Comparison of ENCODE assay signal across 26 cellular contexts in genomic region chr13:31627097-31627496, GRCh38.
DNase-seq lines count a peak whose midpoint lies in the region; ATAC-seq, FAIRE-seq and TF ChIP-seq lines count a peak whose summit lies in the region.
"Had no signal": no experiment of that assay in that cellular context is flagged by ENCODE, and none has a peak within 500 bp of the region (broad histone marks: within the 10 kb centered on the region; RNA-seq: fewer than 3 reads in every experiment).

No MANE protein-coding gene starts in this region.

- peak overlapping the region; percentile 48 for H3K4me2 ChIP-seq in skeletal muscle satellite cell (ENCODE audit: low read length)

- no peak overlapping the region for H3K27ac ChIP-seq in prostate gland
- H3K27ac ChIP-seq: coronary artery, psoas muscle, skin epidermis had no signal

- H3K9me3 ChIP-seq in skeletal muscle satellite cell (replicated peaks; ENCODE audit: low read length) (no peaks in the 10 kb centered on the region), prostate gland (no peaks in the 10 kb centered on the region)
- H3K9me3 ChIP-seq: psoas muscle had no signal

- TF ChIP-seq POLR2A in H54 (IDR thresholded peaks at IDR 0.05; ENCODE audit: low read depth, low read length) (no peak), prostate gland (IDR thresholded peaks at IDR 0.05) (no peak)

- DNase-seq in H54 (ENCODE audit: insufficient read length, low spot score) (no peak), amniotic epithelial cell (ENCODE audit: low read depth) (peak; percentile 9), fibroblast of pulmonary artery (ENCODE audit: low read depth) (peak; percentile 34), prostate gland (ENCODE audit: low spot score) (no peak)
- DNase-seq: activated CD4-positive, CD25-positive, alpha-beta regulatory T cell treated with anti-CD3 and anti-CD28 coated beads, Interleukin-2, amount 50 U/mL, for 72 hours; activated CD8-positive, alpha-beta T cell treated with anti-CD3 and anti-CD28 coated beads for 36 hours; activated effector memory CD4-positive, alpha-beta T cell treated with anti-CD3 and anti-CD28 coated beads, Interleukin-2, amount 50 U/mL, for 16 hours; activated T-cell treated with anti-CD3 and anti-CD28 coated beads for 4 hours; AML-193; CD8-positive, alpha-beta memory T cell; head of caudate nucleus; KBM-7; MM.1S; NCI-H1436; NK-92 treated with Interleukin-12 subunit alpha and Interleukin-12 subunit beta, amount 100 ng/mL, for 24 hours; psoas muscle; SIG-M5; T-cell; trophoblast cell had no signal

- H3K27me3 ChIP-seq in skeletal muscle satellite cell (ENCODE audit: control insufficient read depth, insufficient read depth, low read length) (no peaks in the 10 kb centered on the region), prostate gland (replicated peaks; ENCODE audit: insufficient read depth) (no peaks in the 10 kb centered on the region)

- H3K4me1 ChIP-seq in skeletal muscle satellite cell (ENCODE audit: control insufficient read depth, insufficient read depth, low read length): peaks cover 65% of the 10 kb centered on the region
- no peaks in the 10 kb centered on the region for H3K4me1 ChIP-seq in prostate gland (replicated peaks)
- H3K4me1 ChIP-seq: psoas muscle had no signal

- no peak for ATAC-seq in GM18502 (IDR thresholded peaks at IDR 0.05; ENCODE audit: poor library complexity, unreplicated experiment)
- ATAC-seq in HG03571 (IDR thresholded peaks at IDR 0.05; ENCODE audit: unreplicated experiment): no peak
- ATAC-seq: activated CD8-positive, alpha-beta T cell treated with anti-CD3 and anti-CD28 coated beads for 36 hours; HCT116; psoas muscle; T-cell had no signal

- TF ChIP-seq CTCF in fibroblast of pulmonary artery (IDR thresholded peaks at IDR 0.05; ENCODE audit: low read length, missing control alignments) (no peak), prostate gland (IDR thresholded peaks at IDR 0.05) (no peak)

- intact Hi-C loops in prostate gland (cut with DNase I): no loop called here

- H3K36me3 ChIP-seq in skeletal muscle satellite cell (ENCODE audit: insufficient read depth, low read length) (no peaks in the 10 kb centered on the region), prostate gland (no peaks in the 10 kb centered on the region)

- H3K9ac ChIP-seq in skeletal muscle satellite cell (ENCODE audit: low read depth, low read length): peak overlapping the region; percentile 3

- H3K4me3 ChIP-seq in fibroblast of pulmonary artery (replicated peaks; ENCODE audit: low read depth, low read length) (no peak overlapping the region), skeletal muscle satellite cell (ENCODE audit: low read length) (peak overlapping the region; percentile 1), prostate gland (no peak overlapping the region)
- H3K4me3 ChIP-seq: coronary artery, psoas muscle, skin epidermis had no signal

- 59% methylated on average over 1 of the region's 1 CpG for WGBS in prostate gland

- FAIRE-seq in H54 (lab: Jason Lieb, UNC): peak; percentile 65
- FAIRE-seq: bronchial epithelial cell had no signal

Comparison
In these comparisons a context has a peak if more than half of its experiments do, and no peak if none do; other contexts are left out.
1. DNase-seq: peak in amniotic epithelial cell (single experiment) and fibroblast of pulmonary artery (single experiment); none in H54 (single experiment) and prostate gland (single experiment).